In genomic region chr4:7192252-7193039, GRCh38 we compare ENCODE assay signal across 8 cellular contexts. TPM values are rescaled to one million over a fixed set of nuclear protein-coding genes. Genes with fewer than 3 reads are reported as not detected.
DNase-seq lines count a peak whose midpoint lies in the region; ATAC-seq and TF ChIP-seq lines count a peak whose summit lies in the region.

Gene SORCS2 (plus strand): TSS chr4:7192538.

- H3K27ac ChIP-seq in uterus, result peak within 1 kb of the TSS in 1 of 2 donors; percentile 26

- H3K27me3 Mint-ChIP-seq in activated naive CD8-positive, alpha-beta T cell treated with anti-CD3 and anti-CD28 coated beads, Interleukin-2, amount 50 U/mL, for 24 hours, result peaks cover 52% of the 10 kb centered on the region

- TF ChIP-seq CTCF in uterus (IDR thresholded peaks at IDR 0.05), result peak; percentile 45 to 95 (median 92)

- ATAC-seq in HG02885 (IDR thresholded peaks at IDR 0.05; ENCODE audit: poor library complexity, unreplicated experiment) (peak; percentile 78), left cardiac atrium (peak; percentile 86 to 94)
- peak; percentile 69 for ATAC-seq in activated naive CD8-positive, alpha-beta T cell treated with anti-CD3 and anti-CD28 coated beads, Interleukin-2, amount 50 U/mL, for 24 hours

- no peaks in the 10 kb centered on the region for H3K27me3 ChIP-seq in uterus

- H3K9me3 Mint-ChIP-seq in activated naive CD8-positive, alpha-beta T cell treated with anti-CD3 and anti-CD28 coated beads, Interleukin-2, amount 50 U/mL, for 24 hours, result no peaks in the 10 kb centered on the region

- H3K4me1 Mint-ChIP-seq in activated naive CD8-positive, alpha-beta T cell treated with anti-CD3 and anti-CD28 coated beads, Interleukin-2, amount 50 U/mL, for 24 hours, result no peaks in the 10 kb centered on the region

- no peaks in the 10 kb centered on the region for H3K36me3 Mint-ChIP-seq in activated naive CD8-positive, alpha-beta T cell treated with anti-CD3 and anti-CD28 coated beads, Interleukin-2, amount 50 U/mL, for 24 hours (ENCODE audit: low read depth)

- H3K36me3 ChIP-seq in uterus, result no peaks in the 10 kb centered on the region

- DNase-seq in Daoy (ENCODE audit: low read depth) (peak; percentile 87), RPMI8226 (peak; percentile 73), left cardiac atrium (peak; percentile 70), pons (ENCODE audit: low spot score) (peak; percentile 49), uterus (peak; percentile 62 to 80), GF-D8 (lab: John Stamatoyannopoulos, UW) (no peak)
- DNase-seq in activated naive CD8-positive, alpha-beta T cell treated with anti-CD3 and anti-CD28 coated beads, Interleukin-2, amount 50 U/mL, for 24 hours, result peak; percentile 61

- no peak within 1 kb of the TSS for H3K4me3 Mint-ChIP-seq in activated naive CD8-positive, alpha-beta T cell treated with anti-CD3 and anti-CD28 coated beads, Interleukin-2, amount 50 U/mL, for 24 hours

- TF ChIP-seq POLR2A in uterus (IDR thresholded peaks at IDR 0.05), result peak in 1 of 2 donors; percentile 34

- peak within 1 kb of the TSS; percentile 23 to 51 for H3K4me3 ChIP-seq in uterus

- intact Hi-C loops in left cardiac atrium (cut with DNase I) (loop anchor here (2.0 to 10.0 kb wide), 5 partner anchors 104 to 525 kb away; no protein-coding TSS in a partner anchor), uterus (cut with DNase I; ENCODE audit: low total_unique reads) (loop anchor here (5.0 kb wide), 2 partner anchors 105 to 530 kb away; no protein-coding TSS in a partner anchor)

- H3K27ac Mint-ChIP-seq in activated naive CD8-positive, alpha-beta T cell treated with anti-CD3 and anti-CD28 coated beads, Interleukin-2, amount 50 U/mL, for 24 hours, result no peak within 1 kb of the TSS

- H3K4me1 ChIP-seq in uterus, result peaks cover 0 to 6% of the 10 kb centered on the region in 2 donors

- H3K9me3 ChIP-seq in uterus, result no peaks in the 10 kb centered on the region

RNA-seq across cellular contexts. Expression of gene SORCS2, which starts in this region (rescaled TPM):
- 0.91 and 2.0 TPM in 2 replicates for total RNA-seq in Daoy (2014; rRNA removed; shearing (Covaris generic))
- total RNA-seq in left cardiac atrium (1 to 10 TPM; 2.4 to 2.6 TPM), uterus (10 to 100 TPM in 1 of 4 donors, 1 to 10 TPM in 1, under 1 TPM in 2; 0.26 to 17.1 (median 2.9) TPM)
